ENCODE assay signal across 1 cellular context in the genomic region with DNA sequence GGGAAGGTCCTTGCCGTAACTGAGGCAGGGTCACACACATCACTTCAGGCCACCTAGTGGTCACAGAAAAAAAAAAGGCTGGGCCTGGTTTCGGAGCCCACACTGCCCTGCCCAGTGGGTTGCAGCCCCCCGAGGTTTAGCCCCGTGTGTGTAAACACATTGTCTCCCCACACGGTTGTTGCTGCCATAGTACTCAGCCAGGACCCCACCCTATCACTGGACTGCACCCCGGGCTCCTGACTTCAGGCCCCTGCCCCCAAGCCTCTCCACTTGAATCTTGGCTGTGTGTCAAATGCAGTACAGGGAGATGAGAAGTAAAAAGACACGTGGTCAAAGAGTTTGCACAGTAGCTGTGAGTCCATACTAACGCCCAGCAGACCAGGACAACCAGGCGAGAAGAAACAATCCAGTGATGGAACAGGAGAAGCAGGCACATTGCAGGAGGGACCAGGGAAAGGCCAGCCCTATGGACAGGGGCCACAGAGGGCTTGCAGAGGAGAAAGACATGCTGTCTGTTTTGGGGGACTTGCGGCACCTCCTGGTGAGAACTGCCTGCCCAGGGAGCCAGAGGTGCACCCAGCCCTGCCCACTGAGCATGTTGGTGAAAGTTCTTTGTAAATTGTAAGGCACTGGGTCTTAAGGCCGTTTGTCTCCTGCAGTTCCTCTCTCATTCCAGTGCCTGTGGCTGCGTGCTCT.
TF ChIP-seq lines count a peak whose summit lies in the region.

No MANE protein-coding gene starts in this region.

TF ChIP-seq in IMR-90, 13 proteins besides CTCF, POLR2A, EP300 and RAD21 (continued from another document):
- TF ChIP-seq, protein P1, sequence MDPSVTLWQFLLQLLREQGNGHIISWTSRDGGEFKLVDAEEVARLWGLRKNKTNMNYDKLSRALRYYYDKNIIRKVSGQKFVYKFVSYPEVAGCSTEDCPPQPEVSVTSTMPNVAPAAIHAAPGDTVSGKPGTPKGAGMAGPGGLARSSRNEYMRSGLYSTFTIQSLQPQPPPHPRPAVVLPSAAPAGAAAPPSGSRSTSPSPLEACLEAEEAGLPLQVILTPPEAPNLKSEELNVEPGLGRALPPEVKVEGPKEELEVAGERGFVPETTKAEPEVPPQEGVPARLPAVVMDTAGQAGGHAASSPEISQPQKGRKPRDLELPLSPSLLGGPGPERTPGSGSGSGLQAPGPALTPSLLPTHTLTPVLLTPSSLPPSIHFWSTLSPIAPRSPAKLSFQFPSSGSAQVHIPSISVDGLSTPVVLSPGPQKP (IDR thresholded peaks at IDR 0.05; ENCODE audit: borderline replicate concordance, low read depth, low read length): no peak
- TF ChIP-seq FOS (IDR thresholded peaks at IDR 0.05; ENCODE audit: low read depth, low read length): no peak
- no peak for TF ChIP-seq SMC3 (IDR thresholded peaks at IDR 0.05; ENCODE audit: low read depth, low read length)
- TF ChIP-seq RCOR1 (IDR thresholded peaks at IDR 0.05; ENCODE audit: insufficient replicate concordance, low read length): no peak
- no peak for TF ChIP-seq RFX5 (IDR thresholded peaks at IDR 0.05; ENCODE audit: low read depth, low read length)
- TF ChIP-seq USF2 (IDR thresholded peaks at IDR 0.05; ENCODE audit: low read depth, low read length): no peak
- no peak for TF ChIP-seq NFE2L2 (IDR thresholded peaks at IDR 0.05; ENCODE audit: low read depth, low read length)
- no peak for TF ChIP-seq MAZ (IDR thresholded peaks at IDR 0.05; ENCODE audit: borderline replicate concordance, low read depth, low read length)
- no peak for TF ChIP-seq BHLHE40 (IDR thresholded peaks at IDR 0.05; ENCODE audit: low read depth, low read length)
- TF ChIP-seq CEBPB (IDR thresholded peaks at IDR 0.05; ENCODE audit: low read depth, low read length): no peak
- TF ChIP-seq MXI1 (IDR thresholded peaks at IDR 0.05; ENCODE audit: borderline replicate concordance, low read depth, low read length): no peak
- TF ChIP-seq CHD1 (IDR thresholded peaks at IDR 0.05; ENCODE audit: low read depth, low read length): no peak
